29 cellular contexts compared by ENCODE assay signal in the genomic region with DNA sequence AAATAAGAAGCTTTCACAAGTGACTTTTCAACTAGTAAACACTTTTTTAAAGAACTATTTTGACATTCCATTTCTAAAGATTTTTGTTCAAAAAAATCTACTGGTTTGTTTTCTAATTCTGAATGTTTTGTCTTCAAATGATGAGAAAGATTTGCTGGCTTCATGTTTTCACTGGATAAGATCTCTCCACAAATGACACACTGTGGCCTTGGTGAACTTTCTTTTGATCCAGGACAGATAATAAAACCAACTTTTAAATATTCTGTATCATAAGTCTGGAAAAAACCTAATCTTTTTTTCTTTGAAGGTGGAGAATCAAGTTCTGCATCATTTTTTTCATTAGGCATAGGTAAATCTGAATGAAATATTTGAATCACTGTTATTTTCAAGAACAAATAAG.
"Had no signal": no experiment of that assay in that cellular context is flagged by ENCODE, and none has a peak within 500 bp of the region (broad histone marks: within the 10 kb centered on the region; RNA-seq: fewer than 3 reads in every experiment).

No MANE protein-coding gene starts in this region.

- H3K4me3 Mint-ChIP-seq: immature natural killer cell; mesothelial cell of epicardium; natural killer cell; nephron progenitor cell; neural progenitor cell; stimulated activated naive B cell treated with anti-CD40 and anti-IgM and Interleukin-4, amounts not matched to agents 10 μg/mL and 1 μg/mL and 100 μg/mL, for 72 hours; type B pancreatic cell had no signal

- H3K36me3 Mint-ChIP-seq: naive B cell, natural killer cell, type B pancreatic cell had no signal

- H3K4me3 ChIP-seq: left ventricle myocardium inferior, lung, neural progenitor cell, prostate gland, skin epidermis, stomach, testis, tibial artery, uterus had no signal

- H3K27ac ChIP-seq: left ventricle myocardium inferior, neural progenitor cell, neutrophil, prostate gland, skin epidermis, stomach, testis, tibial artery, uterus had no signal

- H3K9me3 Mint-ChIP-seq: immature natural killer cell; mesothelial cell of epicardium; naive B cell; natural killer cell; nephron progenitor cell; neural progenitor cell; stimulated activated naive B cell treated with anti-CD40 and anti-IgM and Interleukin-4, amounts not matched to agents 10 μg/mL and 1 μg/mL and 100 μg/mL, for 72 hours; type B pancreatic cell had no signal

- H3K27ac Mint-ChIP-seq: mesothelial cell of epicardium; naive B cell; natural killer cell; nephron progenitor cell; neural progenitor cell; stimulated activated naive B cell treated with anti-CD40 and anti-IgM and Interleukin-4, amounts not matched to agents 10 μg/mL and 1 μg/mL and 100 μg/mL, for 72 hours; type B pancreatic cell had no signal

- ATAC-seq: natural killer cell; right cardiac atrium; sciatic nerve; stimulated activated naive B cell treated with anti-CD40 and anti-IgM and Interleukin-4, amounts not matched to agents 10 μg/mL and 1 μg/mL and 100 μg/mL, for 72 hours; stimulated activated naive CD8-positive, alpha-beta T cell treated with anti-CD3 and anti-CD28 coated beads, Interleukin-15, Interleukin-2, amounts not matched to agents 100 U/mL and 50 U/mL, for 24 hours had no signal

- DNase-seq: hypothalamus; immature natural killer cell; left ventricle myocardium inferior; mesendoderm; naive B cell; natural killer cell; nephron progenitor cell; occipital lobe; posterior cingulate gyrus; retina; right cardiac atrium; stimulated activated CD4-positive, alpha-beta T cell treated with anti-CD3 and anti-CD28 coated beads, Interleukin-12 subunit alpha, Interleukin-12 subunit beta, amount 100 ng/mL, for 4 hours; stimulated activated CD4-positive, alpha-beta T cell treated with anti-CD3 and anti-CD28 coated beads, Interleukin-15, amount 100 ng/mL, for 24 hours; stimulated activated CD4-positive, alpha-beta T cell treated with anti-CD3 and anti-CD28 coated beads, Interleukin-2, amount 100 ng/mL, for 24 hours; stimulated activated CD4-positive, alpha-beta T cell treated with anti-CD3 and anti-CD28 coated beads, Interleukin-4, amount 100 ng/mL, for 1 hour; stimulated activated naive B cell treated with anti-CD40 and anti-IgM and Interleukin-4, amounts not matched to agents 10 μg/mL and 1 μg/mL and 100 μg/mL, for 72 hours; stimulated activated naive CD8-positive, alpha-beta T cell treated with anti-CD3 and anti-CD28 coated beads, Interleukin-15, Interleukin-2, amounts not matched to agents 100 U/mL and 50 U/mL, for 24 hours; stomach; testis; tibial artery; uterus had no signal

- H3K27me3 Mint-ChIP-seq: naive B cell; stimulated activated naive B cell treated with anti-CD40 and anti-IgM and Interleukin-4, amounts not matched to agents 10 μg/mL and 1 μg/mL and 100 μg/mL, for 72 hours had no signal
